ENCODE assay signal across 17 cellular contexts in the genomic region with DNA sequence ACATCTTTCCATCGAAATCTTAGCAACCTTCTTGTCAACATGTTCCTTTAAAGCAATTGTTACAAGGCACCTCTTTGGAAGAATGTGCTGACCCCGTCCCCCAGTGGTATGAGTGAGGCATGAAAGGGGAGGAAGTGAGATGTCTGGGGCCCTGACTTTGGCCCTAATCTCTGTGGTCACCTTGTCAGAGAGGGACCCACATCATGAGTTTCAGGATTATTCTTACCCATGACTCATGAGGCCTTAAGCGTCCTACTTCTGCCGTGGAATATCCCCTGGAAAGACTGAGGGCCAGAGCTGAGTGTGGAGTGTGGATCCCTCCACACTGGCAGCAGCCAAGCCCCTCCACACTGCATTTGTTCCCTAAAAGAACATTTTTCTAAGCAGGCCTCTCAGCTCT.
DNase-seq lines count a peak whose midpoint lies in the region; ATAC-seq and TF ChIP-seq lines count a peak whose summit lies in the region.
"Had no signal": no experiment of that assay in that cellular context is flagged by ENCODE, and none has a peak within 500 bp of the region (broad histone marks: within the 10 kb centered on the region; RNA-seq: fewer than 3 reads in every experiment).

No MANE protein-coding gene starts in this region.

- H3K79me2 ChIP-seq in smooth muscle cell (ENCODE audit: low read depth), result no peaks in the 10 kb centered on the region

- no peak overlapping the region for H3K4me2 ChIP-seq in smooth muscle cell
- H3K4me2 ChIP-seq: BLaER1 treated with 17β-estradiol and CSF1 and Interleukin-3, amounts not matched to agents 10 nM and 100 nM had no signal

- DNase-seq in smooth muscle cell (lab: John Stamatoyannopoulos, UW; ENCODE audit: unreplicated experiment) (no peak), heart left ventricle (no peak), WERI-Rb-1 (no peak)
- DNase-seq: activated CD4-positive, alpha-beta T cell treated with anti-CD3 and anti-CD28 coated beads, Interleukin-2, amount 10 ng/mL, durations not matched to agents 7 days and 5 days; activated effector memory CD4-positive, alpha-beta T cell treated with Interleukin-2 at 50 U/mL for 16 hours; DMS53; H9; NCI-H1105 treated with DMSO at 0.1 percent for 48 hours; NCI-H2227 treated with DMSO at 0.1 percent for 48 hours; SHP77 treated with DMSO at 0.1 percent for 48 hours; T1000 had no signal

- no peak overlapping the region for H3K9ac ChIP-seq in smooth muscle cell (ENCODE audit: low read depth)
- H3K9ac ChIP-seq: BLaER1 treated with 17β-estradiol and CSF1 and Interleukin-3, amounts not matched to agents 10 nM and 100 nM had no signal

- H3F3A ChIP-seq in smooth muscle cell (ENCODE audit: low read depth), result no peaks in the 10 kb centered on the region

- H3K36me3 ChIP-seq in smooth muscle cell (ENCODE audit: low read depth) (no peaks in the 10 kb centered on the region), heart left ventricle (no peaks in the 10 kb centered on the region), WERI-Rb-1 (no peaks in the 10 kb centered on the region)
- H3K36me3 ChIP-seq: BLaER1 treated with 17β-estradiol and CSF1 and Interleukin-3, amounts not matched to agents 10 nM and 100 nM; thoracic aorta had no signal

- TF ChIP-seq CTCF in smooth muscle cell (IDR thresholded peaks at IDR 0.05; ENCODE audit: borderline replicate concordance, insufficient read depth, poor library complexity, severe bottlenecking) (no peak), heart left ventricle (IDR thresholded peaks at IDR 0.05) (no peak), WERI-Rb-1 (IDR thresholded peaks at IDR 0.05; ENCODE audit: low read depth, low read length) (no peak)

- H3K4me3 ChIP-seq in smooth muscle cell (no peak overlapping the region), heart left ventricle (no peak overlapping the region), WERI-Rb-1 (ENCODE audit: low read depth, low read length) (no peak overlapping the region)
- H3K4me3 ChIP-seq: BLaER1 treated with 17β-estradiol and CSF1 and Interleukin-3, amounts not matched to agents 10 nM and 100 nM; thoracic aorta had no signal

- H3K9me3 ChIP-seq in smooth muscle cell (replicated peaks; ENCODE audit: low read depth) (no peaks in the 10 kb centered on the region), heart left ventricle (no peaks in the 10 kb centered on the region), WERI-Rb-1 (ENCODE audit: severe bottlenecking) (no peaks in the 10 kb centered on the region)
- H3K9me3 ChIP-seq: BLaER1 treated with 17β-estradiol and CSF1 and Interleukin-3, amounts not matched to agents 10 nM and 100 nM; thoracic aorta had no signal

- H3K27ac ChIP-seq in smooth muscle cell (ENCODE audit: low read depth) (peak overlapping the region; percentile 36), heart left ventricle (no peak overlapping the region), WERI-Rb-1 (no peak overlapping the region)
- H3K27ac ChIP-seq: BLaER1 treated with 17β-estradiol and CSF1 and Interleukin-3, amounts not matched to agents 10 nM and 100 nM; thoracic aorta had no signal

- intact Hi-C loops in heart left ventricle (cut with DNase I), result no loop called here

- H3K4me1 ChIP-seq in smooth muscle cell (ENCODE audit: low read depth) (peaks cover 4% of the 10 kb centered on the region), heart left ventricle (peaks cover 0 to 9% (median 3%) of the 10 kb centered on the region in 12 donors)

- ATAC-seq in GM18861 (IDR thresholded peaks at IDR 0.05; ENCODE audit: unreplicated experiment) (peak; percentile 64), GM21786 (IDR thresholded peaks at IDR 0.05; ENCODE audit: unreplicated experiment) (peak; percentile 65), HG03439 (IDR thresholded peaks at IDR 0.05; ENCODE audit: unreplicated experiment) (peak; percentile 67), heart left ventricle (no peak), HG03097 (IDR thresholded peaks at IDR 0.05; ENCODE audit: low FRiP score, unreplicated experiment) (no peak)

- 57% methylated on average over 4 of the region's 4 CpGs for WGBS in smooth muscle cell (ENCODE audit: low lambda C conversion rate)
- 72 to 81% (median 77%) methylated on average over 4 of the region's 4 CpGs for WGBS in heart left ventricle, 4 donors

- H4K20me1 ChIP-seq in smooth muscle cell (ENCODE audit: low read depth), result no peaks in the 10 kb centered on the region
- H4K20me1 ChIP-seq: BLaER1 treated with 17β-estradiol and CSF1 and Interleukin-3, amounts not matched to agents 10 nM and 100 nM had no signal

- no peak overlapping the region for H2AFZ ChIP-seq in smooth muscle cell (ENCODE audit: low read depth)

- H3K27me3 ChIP-seq in smooth muscle cell (ENCODE audit: low read depth) (no peaks in the 10 kb centered on the region), heart left ventricle (no peaks in the 10 kb centered on the region), WERI-Rb-1 (ENCODE audit: insufficient read depth, low read depth, severe bottlenecking) (no peaks in the 10 kb centered on the region)
- H3K27me3 ChIP-seq: BLaER1 treated with 17β-estradiol and CSF1 and Interleukin-3, amounts not matched to agents 10 nM and 100 nM had no signal

- no peak for TF ChIP-seq POLR2A in heart left ventricle (IDR thresholded peaks at IDR 0.05)

Comparison
In these comparisons a context has a peak if more than half of its experiments do, and no peak if none do; other contexts are left out.
1. ATAC-seq: peak in GM18861 (single experiment), GM21786 (single experiment) and HG03439 (single experiment); none in heart left ventricle (0 of 4) and HG03097 (single experiment).